Comparison of ENCODE assay signal across 16 cellular contexts in the genomic region with DNA sequence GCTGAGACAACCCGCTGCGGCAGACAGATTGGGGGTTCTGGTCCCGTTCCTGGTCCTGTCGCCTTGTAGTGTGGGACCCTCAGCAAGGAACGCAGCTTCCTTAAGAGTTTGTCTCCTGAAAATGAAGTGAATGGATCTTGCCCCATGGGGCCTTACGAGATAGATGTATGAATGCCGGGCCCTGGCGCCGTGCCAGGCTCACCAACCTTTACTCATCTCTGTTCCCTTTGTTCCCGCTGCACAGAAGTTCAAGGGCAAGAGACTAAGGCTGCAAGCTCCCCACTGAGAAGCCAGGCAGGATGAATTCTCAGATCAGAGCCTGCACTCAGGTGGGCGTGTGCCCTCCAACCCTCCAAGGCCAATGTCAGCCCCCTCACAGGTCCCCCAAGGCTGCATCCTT.
DNase-seq lines count a peak whose midpoint lies in the region; ATAC-seq lines count a peak whose summit lies in the region.
"Had no signal": no experiment of that assay in that cellular context is flagged by ENCODE, and none has a peak within 500 bp of the region (broad histone marks: within the 10 kb centered on the region; RNA-seq: fewer than 3 reads in every experiment).

No MANE protein-coding gene starts in this region.

- H3K27me3 Mint-ChIP-seq in IgD-negative memory B cell = peaks cover 25% of the 10 kb centered on the region
- no peaks in the 10 kb centered on the region for H3K27me3 Mint-ChIP-seq in memory B cell

- ATAC-seq in memory B cell (ENCODE audit: low read depth) (no peak), HG03159 (IDR thresholded peaks at IDR 0.05; ENCODE audit: unreplicated experiment) (no peak)
- ATAC-seq: activated T-cell treated with anti-CD3 and anti-CD28 coated beads, Interleukin-2, amount 50 U/mL, for 72 hours; stimulated activated naive CD8-positive, alpha-beta T cell treated with anti-CD3 and anti-CD28 coated beads, Interleukin-15, Interleukin-2, amounts not matched to agents 100 U/mL and 50 U/mL, for 24 hours had no signal

- H3K4me3 Mint-ChIP-seq in IgD-negative memory B cell = peak overlapping the region in 3 of 4 donors; percentile 35 to 92 (median 85)
- H3K4me3 Mint-ChIP-seq in memory B cell = peak overlapping the region; percentile 21
- H3K4me3 Mint-ChIP-seq: activated naive CD8-positive, alpha-beta T cell treated with anti-CD3 and anti-CD28 coated beads, Interleukin-2, amount 50 U/mL, for 24 hours; activated T-cell treated with anti-CD3 and anti-CD28 coated beads, Interleukin-2, amount 50 U/mL, for 72 hours; H9 had no signal

- peak; percentile 3 for DNase-seq in NCI-H82 (lab: John Stamatoyannopoulos, UW)
- no peak for DNase-seq in NCI-H82 treated with DMSO at 0.1 percent for 48 hours (lab: John Stamatoyannopoulos, UW; ENCODE audit: unreplicated experiment)
- DNase-seq in NCI-H748 (lab: John Stamatoyannopoulos, UW; ENCODE audit: unreplicated experiment) = peak; percentile 73
- DNase-seq in memory B cell (ENCODE audit: low spot score in 2 of 2) = no peak
- DNase-seq in H4 (ENCODE audit: low spot score) = no peak
- DNase-seq in islet precursor cell = no peak
- DNase-seq: activated naive CD8-positive, alpha-beta T cell treated with anti-CD3 and anti-CD28 coated beads, Interleukin-2, amount 50 U/mL, for 24 hours; activated T-cell treated with anti-CD3 and anti-CD28 coated beads, Interleukin-2, amount 50 U/mL, for 72 hours; H9; KG1; NCI-H226; stimulated activated naive CD8-positive, alpha-beta T cell treated with anti-CD3 and anti-CD28 coated beads, Interleukin-15, Interleukin-2, amounts not matched to agents 100 U/mL and 50 U/mL, for 24 hours had no signal

- H3K4me1 Mint-ChIP-seq in IgD-negative memory B cell (peaks cover 28 to 36% (median 33%) of the 10 kb centered on the region in 3 donors), memory B cell (peaks cover 32% of the 10 kb centered on the region)

- no peaks in the 10 kb centered on the region for H3K9me3 Mint-ChIP-seq in IgD-negative memory B cell
- no peaks in the 10 kb centered on the region for H3K9me3 Mint-ChIP-seq in memory B cell
- H3K9me3 Mint-ChIP-seq: activated naive CD8-positive, alpha-beta T cell treated with anti-CD3 and anti-CD28 coated beads, Interleukin-2, amount 50 U/mL, for 24 hours; activated T-cell treated with anti-CD3 and anti-CD28 coated beads, Interleukin-2, amount 50 U/mL, for 72 hours; central memory CD8-positive, alpha-beta T cell; H9; T-cell had no signal

- H3K27ac Mint-ChIP-seq in IgD-negative memory B cell (peak overlapping the region in 1 of 3 donors; percentile 83), memory B cell (no peak overlapping the region)
- H3K27ac Mint-ChIP-seq: activated naive CD8-positive, alpha-beta T cell treated with anti-CD3 and anti-CD28 coated beads, Interleukin-2, amount 50 U/mL, for 24 hours; activated T-cell treated with anti-CD3 and anti-CD28 coated beads, Interleukin-2, amount 50 U/mL, for 72 hours; H9; T-cell had no signal

- H3K36me3 Mint-ChIP-seq in IgD-negative memory B cell = peaks cover 1% of the 10 kb centered on the region
- H3K36me3 Mint-ChIP-seq in memory B cell = no peaks in the 10 kb centered on the region
- H3K36me3 Mint-ChIP-seq: T-cell had no signal

Comparison
In these comparisons a context has a peak if more than half of its experiments do, and no peak if none do; other contexts are left out.
1. DNase-seq: peak in NCI-H82 (single experiment) and NCI-H748 (single experiment); none in NCI-H82 treated with DMSO at 0.1 percent for 48 hours (single experiment), memory B cell (0 of 2), H4 (single experiment) and islet precursor cell (single experiment).